Comparison of ENCODE assay signal across 8 cellular contexts in genomic region chr10:73910764-73911552, GRCh38. TPM values are rescaled to one million over a fixed set of nuclear protein-coding genes. Genes with fewer than 3 reads are reported as not detected.
DNase-seq lines count a peak whose midpoint lies in the region; ATAC-seq, FAIRE-seq and TF ChIP-seq lines count a peak whose summit lies in the region.

PLAU (plus strand) TSS chr10:73911132; CDS start chr10:73911556, 424 bp downstream.

- CTCF ChIA-PET in WTC11 (lab: Charles Lee) (interaction anchor here (0.8 to 2.0 kb wide), 7 partner anchors 21 to 45 kb away, joined by 3 to 9 read pairs (median 5); no protein-coding TSS in a partner anchor), H1 (lab: Charles Lee; ENCODE audit: partially characterized antibody) (interaction anchor here (0.9 to 3.0 kb wide), 7 partner anchors 20 to 170 kb away, joined by 3 to 12 read pairs (median 3); no protein-coding TSS in a partner anchor)

- peak within 1 kb of the TSS; percentile 36 to 64 (median 52); a peak in 6 of 7 replicates for H3K9ac ChIP-seq in H1 (replicated peaks in 1 of 4; ENCODE audit: extremely low read depth in 1 of 4, low read depth in 3 of 4, low read length in 3 of 4)
- H3K9ac ChIP-seq in subcutaneous abdominal adipose tissue (ENCODE audit: low read length in 5 of 5): peak within 1 kb of the TSS in 4 of 5 donors; percentile 18 to 73 (median 63)

- peak within 1 kb of the TSS; percentile 93; the same call in 1 of the 2 replicates for H2BK20ac ChIP-seq in H1 (ENCODE audit: low read length)

- peaks cover 12% of the 10 kb centered on the region; the same call in 1 of the 2 replicates for H3K23me2 ChIP-seq in H1 (ENCODE audit: low read depth, low read length)

- TF ChIP-seq RAD21 in H1 (IDR thresholded peaks at IDR 0.05 in 1 of 2, conservative IDR thresholded peaks at IDR 0.05 in 1 of 2; ENCODE audit: low read depth in 2 of 2, low read length in 2 of 2): no peak

- peak within 1 kb of the TSS; percentile 92 to 96 for H3K4me2 ChIP-seq in H1 (ENCODE audit: insufficient read depth in 1 of 2, low read depth in 2 of 2, low read length in 2 of 2)

- 0 out of 2 replicates have a peak, but pooled peaks cover 3% of the 10 kb centered on the region for H3K36me3 Mint-ChIP-seq in WTC11

- peak within 1 kb of the TSS; percentile 85 for H4K91ac ChIP-seq in H1 (replicated peaks; ENCODE audit: insufficient read length, low read length)

- no peak within 1 kb of the TSS for H3K4ac ChIP-seq in H1 (replicated peaks; ENCODE audit: insufficient read length, low read depth, low read length)

- no peak within 1 kb of the TSS for H2AK5ac ChIP-seq in H1 (ENCODE audit: low read depth, low read length)

- H3K27ac Mint-ChIP-seq in WTC11: no peak within 1 kb of the TSS

- TF ChIP-seq EP300 in H1 (IDR thresholded peaks at IDR 0.05; ENCODE audit: borderline replicate concordance in 1 of 2, low read depth in 2 of 2, low read length in 2 of 2): no peak

- H3K9me3 ChIP-seq in H1 (ENCODE audit: insufficient read depth in 2 of 2, low read depth in 1 of 2, low read length in 1 of 2) (no peaks in the 10 kb centered on the region), mesodermal cell (ENCODE audit: control insufficient read depth, low read length) (no peaks in the 10 kb centered on the region), subcutaneous abdominal adipose tissue (ENCODE audit: control insufficient read depth in 5 of 5, low read length in 5 of 5) (no peaks in the 10 kb centered on the region)

- no peak within 1 kb of the TSS for H2BK120ac ChIP-seq in H1 (replicated peaks; ENCODE audit: low read depth, low read length)

- no peaks in the 10 kb centered on the region for H4K20me1 ChIP-seq in H1 (replicated peaks in 1 of 2; ENCODE audit: control insufficient read depth in 1 of 2, insufficient read depth in 2 of 2, low read length in 2 of 2)

- no peaks in the 10 kb centered on the region for H3K79me2 ChIP-seq in H1 (ENCODE audit: control insufficient read depth in 1 of 2, insufficient read depth in 2 of 2, low read length in 2 of 2)

- POLR2A ChIA-PET in WTC11 (lab: Charles Lee): interaction anchor here (0.6 to 0.8 kb wide), 2 partner anchors 15 to 57 kb away, joined by 3 read pairs; no protein-coding TSS in a partner anchor
- POLR2A ChIA-PET in H1 (lab: Charles Lee; ENCODE audit: partially characterized antibody): interaction anchor here (1.0 to 2.4 kb wide), 14 partner anchors 13 to 112 kb away, joined by 3 to 15 read pairs (median 4); no protein-coding TSS in a partner anchor

- H2BK12ac ChIP-seq in H1 (ENCODE audit: low read depth, low read length): peak within 1 kb of the TSS; percentile 80; the same call in 1 of the 2 replicates

- H3K14ac ChIP-seq in H1 (ENCODE audit: insufficient read length): no peak within 1 kb of the TSS

- peak within 1 kb of the TSS; percentile 96 for H3K4me3 Mint-ChIP-seq in WTC11

- H3K9me3 Mint-ChIP-seq in WTC11: no peaks in the 10 kb centered on the region

- H3K4me1 Mint-ChIP-seq in WTC11: peaks cover 62% of the 10 kb centered on the region

- peak; percentile 63 for ATAC-seq in WTC11
- ATAC-seq in GM21528 (IDR thresholded peaks at IDR 0.05; ENCODE audit: low FRiP score, unreplicated experiment): no peak

- H3K27me3 ChIP-seq in H1 (replicated peaks in 1 of 4; ENCODE audit: control insufficient read depth in 3 of 4, extremely low read depth in 1 of 4, insufficient read depth in 3 of 4, low read length in 3 of 4) (peaks cover 3 to 19% (median 12%) of the 10 kb centered on the region in 4 experiments; a peak in 6 of 7 replicates), subcutaneous abdominal adipose tissue (ENCODE audit: control insufficient read depth in 5 of 5, insufficient read depth in 4 of 5, low read length in 5 of 5) (peaks cover 0 to 21% (median 4%) of the 10 kb centered on the region in 5 donors)

- H4K5ac ChIP-seq in H1 (ENCODE audit: insufficient read length, low read depth, low read length): peak within 1 kb of the TSS; percentile 45

- H2BK15ac ChIP-seq in H1 (ENCODE audit: low read length): peak within 1 kb of the TSS; percentile 72

- 2% methylated on average over 39 of the region's 74 CpGs; no CpG with 5 or more reads in 1 of the 2 experiments for WGBS in H1 (ENCODE audit: extremely low coverage in 1 of 2, insufficient coverage in 1 of 2, insufficient read length in 1 of 2, insufficient replicate concordance in 2 of 2, low coverage in 1 of 2, low lambda C conversion rate in 2 of 2, missing lambda C conversion rate in 1 of 2), 2 experiments
- WGBS in mesodermal cell (ENCODE audit: insufficient coverage in 2 of 2), 2 experiments: 0 to 1% methylated on average over 58 to 67 of the region's 74 CpGs

- H3K36me3 ChIP-seq in H1 (ENCODE audit: control insufficient read depth in 2 of 4, insufficient read depth in 4 of 4, low read length in 3 of 4): no peaks in the 10 kb centered on the region
- peaks cover 31% of the 10 kb centered on the region for H3K36me3 ChIP-seq in mesodermal cell (ENCODE audit: control insufficient read depth, insufficient read depth, low read length)
- peaks cover 0 to 31% (median 26%) of the 10 kb centered on the region in 5 donors for H3K36me3 ChIP-seq in subcutaneous abdominal adipose tissue (ENCODE audit: control insufficient read depth in 5 of 5, insufficient read depth in 5 of 5, low read length in 5 of 5)

- peaks cover 13 to 35% (median 29%) of the 10 kb centered on the region in 4 experiments for H3K4me1 ChIP-seq in H1 (replicated peaks in 1 of 4; ENCODE audit: control insufficient read depth in 3 of 4, insufficient read depth in 4 of 4, low read length in 3 of 4)
- peaks cover 48% of the 10 kb centered on the region for H3K4me1 ChIP-seq in mesodermal cell (ENCODE audit: control insufficient read depth, insufficient read depth, low read length, poor library complexity, severe bottlenecking)
- H3K4me1 ChIP-seq in subcutaneous abdominal adipose tissue (ENCODE audit: control insufficient read depth in 5 of 5, insufficient read depth in 5 of 5, low read length in 5 of 5): peaks cover 29 to 96% (median 81%) of the 10 kb centered on the region in 5 donors

- no peak; the same call in 1 of the 2 replicates for TF ChIP-seq POLR2A in GM12891 (IDR thresholded peaks at IDR 0.05; ENCODE audit: low read depth, low read length)
- peak in 1 of 2 experiments; percentile 51; a peak in 2 of 3 replicates for TF ChIP-seq POLR2A in H1 (IDR thresholded peaks at IDR 0.05; ENCODE audit: control extremely low read depth in 1 of 2, low read depth in 2 of 2, low read length in 2 of 2)
- no peak for TF ChIP-seq POLR2A in erythroblast (IDR thresholded peaks at IDR 0.05; ENCODE audit: low read length)

- DNase-seq in GM12891 (ENCODE audit: insufficient read length, low spot score) (peak; percentile 65), WTC11 (ENCODE audit: low spot score) (peak; percentile 74), H1 (ENCODE audit: low read depth in 1 of 2, low spot score in 2 of 2) (peak in 1 of 2 experiments; percentile 82), erythroblast (lab: John Stamatoyannopoulos, UW) (no peak)
- DNase-seq in Jurkat, Clone E6-1 (ENCODE audit: low read depth, low spot score): no peak

- FAIRE-seq in GM12891 (lab: Jason Lieb, UNC) (peak; percentile 31), H1 (lab: Jason Lieb, UNC) (no peak)

- H3K27me3 Mint-ChIP-seq in WTC11 (ENCODE audit: low read depth): peaks cover 49% of the 10 kb centered on the region

- H2AFZ ChIP-seq in H1 (ENCODE audit: low read length): peak within 1 kb of the TSS; percentile 59

- no peak within 1 kb of the TSS for H4K8ac ChIP-seq in H1 (ENCODE audit: extremely low read depth, insufficient read depth, low read length)

- H3K23ac ChIP-seq in H1 (ENCODE audit: insufficient read length): no peak within 1 kb of the TSS

- no peaks in the 10 kb centered on the region; the same call in 1 of the 2 replicates for H3K79me1 ChIP-seq in H1 (ENCODE audit: low read depth, low read length)

- no peak within 1 kb of the TSS for H3K56ac ChIP-seq in H1 (replicated peaks; ENCODE audit: insufficient read length, low read depth, low read length)

- H2BK5ac ChIP-seq in H1 (ENCODE audit: low read depth, low read length): peak within 1 kb of the TSS; percentile 21; the same call in 1 of the 2 replicates

- H3K27ac ChIP-seq in H1 (ENCODE audit: low read depth, low read length) (no peak within 1 kb of the TSS), mesodermal cell (ENCODE audit: low read depth, low read length, severe bottlenecking) (peak within 1 kb of the TSS; percentile 32), subcutaneous abdominal adipose tissue (ENCODE audit: low read depth, low read length) (peak within 1 kb of the TSS; percentile 68)

- peak within 1 kb of the TSS; percentile 97 for H3K18ac ChIP-seq in H1 (ENCODE audit: extremely low read depth, low read length)

- peak within 1 kb of the TSS; percentile 50 for H3K4me3 ChIP-seq in Jurkat, Clone E6-1 (ENCODE audit: low read length)
- peak within 1 kb of the TSS; percentile 72 to 84 (median 79) for H3K4me3 ChIP-seq in H1 (ENCODE audit: extremely low read depth in 1 of 4, insufficient read depth in 2 of 4, low read depth in 3 of 4, low read length in 4 of 4)
- peak within 1 kb of the TSS; percentile 66 for H3K4me3 ChIP-seq in mesodermal cell (ENCODE audit: extremely low read depth, insufficient read depth, low read length, poor library complexity, severe bottlenecking)
- H3K4me3 ChIP-seq in subcutaneous abdominal adipose tissue (ENCODE audit: low read depth in 1 of 5, low read length in 5 of 5): peak within 1 kb of the TSS; percentile 71 to 83 (median 76)

- TF ChIP-seq CTCF in WTC11 (IDR thresholded peaks at IDR 0.05) (no peak), H1 (IDR thresholded peaks at IDR 0.05; ENCODE audit: control extremely low read depth in 1 of 3, insufficient read depth in 1 of 3, low read depth in 1 of 3, low read length in 3 of 3) (no peak)

TF ChIP-seq in GM12891, 5 proteins besides CTCF, POLR2A, EP300 and RAD21 (continues in another document):
- no peak for TF ChIP-seq POLR2AphosphoS5 (IDR thresholded peaks at IDR 0.05; ENCODE audit: low read depth, low read length)

TF ChIP-seq in WTC11, 78 proteins besides CTCF, POLR2A, EP300 and RAD21 (continues in another document):
- TF ChIP-seq ETV6 (CRISPR knock-in tag; IDR thresholded peaks at IDR 0.05): 0 out of 2 replicates have a peak, but pooled peaks have one; percentile 52

RNA-seq across cellular contexts. Expression of gene PLAU, which starts in this region (rescaled TPM):
- polyA plus RNA-seq in GM12891 (2012; ENCODE audit: low read depth, missing spikeins): 0.73 TPM
- polyA plus RNA-seq in Jurkat, Clone E6-1 (2012; ENCODE audit: insufficient read depth, insufficient read length): 4.9 TPM
- total RNA-seq in WTC11 (2021): 15.0 to 18.0 TPM (median 16.2 TPM) in 3 replicates
- 23.8 and 26.1 TPM in 2 replicates for total RNA-seq in H1 (2021; fragmentation: NEBNext Ultra II Directional; extraction: Animal tissue kit (Norgen Biotek cat#: 25700))
- 15.8 and 16.2 TPM in 2 replicates for polyA plus RNA-seq in H1 (2011; rRNA removed)
- 19.5 TPM for polyA plus RNA-seq in H1 (2011; cell fraction: cytosol; rRNA removed)
- 21.1 TPM for polyA plus RNA-seq in H1 (2011; cell fraction: nucleus; rRNA removed)
- polyA plus RNA-seq in H1 (2012, experiment 1 of 2): 19.7 to 29.1 TPM (median 26.3 TPM) in 4 replicates
- 23.8 TPM for polyA plus RNA-seq in H1 (2012, experiment 2 of 2)
- polyA plus RNA-seq in H1 (2013, experiment 1 of 2): 30.9 TPM
- 32.5 TPM for polyA plus RNA-seq in H1 (2013, experiment 2 of 2)
- 9.7 and 10.8 TPM in 2 replicates for polyA minus RNA-seq in H1 (2011; rRNA and poly(A)+ RNA removed)
- polyA minus RNA-seq in H1 (2011; cell fraction: cytosol; rRNA and poly(A)+ RNA removed): 6.0 TPM
- 4.4 TPM for polyA minus RNA-seq in H1 (2011; cell fraction: nucleus; rRNA and poly(A)+ RNA removed)
- 125 TPM for polyA plus RNA-seq in mesodermal cell (2013, experiment 1 of 2)
- polyA plus RNA-seq in mesodermal cell (2013, experiment 2 of 2): 104 TPM

Comparison
In these comparisons a context has a peak if more than half of its experiments do, and no peak if none do; other contexts are left out.
1. DNase-seq: peak in GM12891 (single experiment) and WTC11 (single experiment); none in Jurkat, Clone E6-1 (single experiment) and erythroblast (0 of 2).
2. Peak in every context shown above with its lines, with median percentiles within 50 percentile points of each other: H3K4me3 ChIP-seq.